In genomic region chrX:101108293-101108692, GRCh38 we compare ENCODE assay signal across 30 cellular contexts. TPM values are rescaled to one million over a fixed set of nuclear protein-coding genes. Genes with fewer than 3 reads are reported as not detected.
DNase-seq lines count a peak whose midpoint lies in the region; ATAC-seq, FAIRE-seq and TF ChIP-seq lines count a peak whose summit lies in the region.
"Had no signal": no experiment of that assay in that cellular context is flagged by ENCODE, and none has a peak within 500 bp of the region (broad histone marks: within the 10 kb centered on the region; RNA-seq: fewer than 3 reads in every experiment).

No MANE protein-coding gene starts in this region.

- POLR2A ChIA-PET in AG04449 (lab: Yijun Ruan, JAX), result no interaction called here

- H3K9me3 ChIP-seq in GM23248 (ENCODE audit: low read depth) (no peaks in the 10 kb centered on the region), astrocyte (ENCODE audit: insufficient read depth, low read depth, low read length) (no peaks in the 10 kb centered on the region)
- H3K9me3 ChIP-seq: neutrophil, prostate gland, sigmoid colon had no signal

- no peaks in the 10 kb centered on the region for H3K36me3 Mint-ChIP-seq in astrocyte (ENCODE audit: low read depth, unreplicated experiment)

- H3K4me1 Mint-ChIP-seq in astrocyte (ENCODE audit: low read depth, unreplicated experiment), result no peaks in the 10 kb centered on the region
- H3K4me1 Mint-ChIP-seq: stimulated activated naive CD8-positive, alpha-beta T cell treated with anti-CD3 and anti-CD28 coated beads, Interleukin-15, amount 100 ng/mL, for 72 hours had no signal

- H3K9me2 ChIP-seq in GM23248 (ENCODE audit: insufficient read depth), result no peaks in the 10 kb centered on the region

- H3K4me3 ChIP-seq in AG04449 (ENCODE audit: low read depth, low read length), result no peak overlapping the region
- H3K4me3 ChIP-seq in GM23248, result no peak overlapping the region
- H3K4me3 ChIP-seq in astrocyte (ENCODE audit: insufficient read depth, low read depth, low read length), result no peak overlapping the region
- no peak overlapping the region for H3K4me3 ChIP-seq in fibroblast of the aortic adventitia (ENCODE audit: low read depth, low read length)
- H3K4me3 ChIP-seq: hepatocyte, prostate gland, sigmoid colon had no signal

- no peak overlapping the region for H3K4me3 Mint-ChIP-seq in astrocyte (ENCODE audit: unreplicated experiment)
- H3K4me3 Mint-ChIP-seq: activated T-cell treated with anti-CD3 and anti-CD28 coated beads, Interleukin-2, amount 50 U/mL, for 72 hours; stimulated activated naive CD8-positive, alpha-beta T cell treated with anti-CD3 and anti-CD28 coated beads, Interleukin-15, amount 100 ng/mL, for 72 hours had no signal

- no peak overlapping the region for H3K27ac Mint-ChIP-seq in astrocyte (ENCODE audit: unreplicated experiment)
- H3K27ac Mint-ChIP-seq: activated T-cell treated with anti-CD3 and anti-CD28 coated beads, Interleukin-2, amount 50 U/mL, for 72 hours; stimulated activated naive CD8-positive, alpha-beta T cell treated with anti-CD3 and anti-CD28 coated beads, Interleukin-15, amount 100 ng/mL, for 72 hours had no signal

- H4K20me1 ChIP-seq in GM23248 (ENCODE audit: insufficient read depth) (no peaks in the 10 kb centered on the region), astrocyte (ENCODE audit: insufficient read depth, low read length) (no peaks in the 10 kb centered on the region)

- FAIRE-seq in astrocyte (lab: Jason Lieb, UNC), result peak; percentile 37
- FAIRE-seq: A204.1, endometrium, frontal cortex, RCC 7860 had no signal

- H3K36me3 ChIP-seq in GM23248 (ENCODE audit: low read depth), result no peaks in the 10 kb centered on the region
- H3K36me3 ChIP-seq in astrocyte (ENCODE audit: insufficient read depth, low read length), result peaks cover 5% of the 10 kb centered on the region
- H3K36me3 ChIP-seq: neutrophil, prostate gland, sigmoid colon had no signal

- ATAC-seq in HG02610 (IDR thresholded peaks at IDR 0.05; ENCODE audit: unreplicated experiment), result no peak
- ATAC-seq: activated T-cell treated with anti-CD3 and anti-CD28 coated beads, Interleukin-2, amount 50 U/mL, for 72 hours; stimulated activated naive CD8-positive, alpha-beta T cell treated with anti-CD3 and anti-CD28 coated beads, Interleukin-15, amount 100 ng/mL, for 72 hours had no signal

- H2AFZ ChIP-seq in GM23248 (no peak overlapping the region), astrocyte (ENCODE audit: low read depth, low read length) (no peak overlapping the region)
- H2AFZ ChIP-seq: hepatocyte had no signal

- no peaks in the 10 kb centered on the region for H3K27me3 ChIP-seq in GM23248 (replicated peaks; ENCODE audit: insufficient read depth)
- H3K27me3 ChIP-seq in astrocyte (ENCODE audit: insufficient read depth, low read length), result no peaks in the 10 kb centered on the region
- H3K27me3 ChIP-seq: hepatocyte, neutrophil, sigmoid colon had no signal

- DNase-seq in AG04449 (ENCODE audit: low read depth, low spot score), result peak; percentile 14
- DNase-seq in GM23248, result peak; percentile 71
- DNase-seq in astrocyte (ENCODE audit: low read depth), result peak; percentile 16
- DNase-seq in fibroblast of the aortic adventitia (ENCODE audit: low read depth), result peak; percentile 34
- DNase-seq in RPMI8226, result no peak
- DNase-seq in activated CD4-positive, CD25-positive, alpha-beta regulatory T cell (lab: John Stamatoyannopoulos, UW), result no peak
- DNase-seq in amniotic stem cell (lab: John Stamatoyannopoulos, UW), result no peak
- DNase-seq: activated CD4-positive, alpha-beta T cell treated with anti-CD3 and anti-CD28 coated beads for 48 hours; activated naive CD4-positive, alpha-beta T cell treated with Interleukin-2 at 50 U/mL for 16 hours; activated T-cell treated with anti-CD3 and anti-CD28 coated beads, Interleukin-2, amount 50 U/mL, for 72 hours; amygdala; C1 segment of cervical spinal cord; Calu3; dermis blood vessel endothelial cell; DND-41; KG1; NCI-H1694; NCI-H2171 treated with DMSO at 0.1 percent for 48 hours; NCI-H524; sigmoid colon; stimulated activated naive CD8-positive, alpha-beta T cell treated with anti-CD3 and anti-CD28 coated beads, Interleukin-15, amount 100 ng/mL, for 72 hours had no signal

- no peak overlapping the region for H3K9ac ChIP-seq in GM23248
- H3K9ac ChIP-seq in astrocyte (ENCODE audit: low read length), result no peak overlapping the region

- no peaks in the 10 kb centered on the region for H3K79me2 ChIP-seq in GM23248 (ENCODE audit: insufficient read depth)
- H3K79me2 ChIP-seq in astrocyte (ENCODE audit: insufficient read depth, low read length), result no peaks in the 10 kb centered on the region
- H3K79me2 ChIP-seq: hepatocyte had no signal

- CTCF ChIA-PET in AG04449 (lab: Yijun Ruan, JAX), result no interaction called here

- H3K9me3 Mint-ChIP-seq in astrocyte (ENCODE audit: unreplicated experiment), result no peaks in the 10 kb centered on the region
- H3K9me3 Mint-ChIP-seq: activated T-cell treated with anti-CD3 and anti-CD28 coated beads, Interleukin-2, amount 50 U/mL, for 72 hours; stimulated activated naive CD8-positive, alpha-beta T cell treated with anti-CD3 and anti-CD28 coated beads, Interleukin-15, amount 100 ng/mL, for 72 hours had no signal

- H3K4me1 ChIP-seq in GM23248 (ENCODE audit: insufficient read depth) (peaks cover 7% of the 10 kb centered on the region; the same call in 1 of the 2 replicates), astrocyte (ENCODE audit: insufficient read depth, low read length) (no peaks in the 10 kb centered on the region)
- H3K4me1 ChIP-seq: prostate gland, sigmoid colon had no signal

- H3F3A ChIP-seq in GM23248 (ENCODE audit: insufficient read depth), result no peaks in the 10 kb centered on the region

- in situ Hi-C loops in GM23248 (cut with MboI), result no loop called here

- H3K4me2 ChIP-seq in GM23248 (ENCODE audit: unreplicated experiment) (no peak overlapping the region), astrocyte (ENCODE audit: low read length) (no peak overlapping the region)
- H3K4me2 ChIP-seq: hepatocyte had no signal

- no peak overlapping the region for H3K27ac ChIP-seq in GM23248
- no peak overlapping the region for H3K27ac ChIP-seq in astrocyte (ENCODE audit: low read depth, low read length)
- H3K27ac ChIP-seq: hepatocyte, neutrophil, prostate gland, sigmoid colon had no signal

- no peaks in the 10 kb centered on the region for H3K27me3 Mint-ChIP-seq in astrocyte (ENCODE audit: low read depth, unreplicated experiment)
- H3K27me3 Mint-ChIP-seq: stimulated activated naive CD8-positive, alpha-beta T cell treated with anti-CD3 and anti-CD28 coated beads, Interleukin-15, amount 100 ng/mL, for 72 hours had no signal

- WGBS in GM23248 (ENCODE audit: low coverage in 1 of 2, low lambda C conversion rate in 2 of 2, missing lambda C conversion rate in 2 of 2), 2 experiments, result 20 to 37% methylated on average over 3 to 4 of the region's 4 CpGs

- TF ChIP-seq CTCF in AG04449 (IDR thresholded peaks at IDR 0.05; ENCODE audit: insufficient read depth, low read length, missing control alignments) (no peak), astrocyte (IDR thresholded peaks at IDR 0.05; ENCODE audit: insufficient read depth, low read depth, low read length) (no peak), fibroblast of the aortic adventitia (IDR thresholded peaks at IDR 0.05; ENCODE audit: insufficient read depth, low read length) (no peak)

RNA-seq across cellular contexts. Expression of gene CENPI, which starts 10.3 kb away (rescaled TPM):
- total RNA-seq in GM23248 (2014; rRNA removed; shearing (Covaris generic)), result 9.6 and 11.8 TPM in 2 replicates
- 2.5 and 2.6 TPM in 2 replicates for polyA plus RNA-seq in GM23248 (2016; fragmentation: Nextera tagmentation; extraction: Ambion mirVana)
- total RNA-seq in astrocyte (3.1 and 5.0 TPM in 2 replicates), fibroblast of the aortic adventitia (ENCODE audit: low replicate concordance) (4.3 and 23.4 TPM in 2 replicates)

RNA-seq across cellular contexts. Expression of gene TMEM35A, which starts 29.6 kb away (rescaled TPM):
- total RNA-seq in GM23248 (2014; rRNA removed; shearing (Covaris generic)), result 0.32 and 0.76 TPM in 2 replicates
- 0.37 and 0.56 TPM in 2 replicates for polyA plus RNA-seq in GM23248 (2016; fragmentation: Nextera tagmentation; extraction: Ambion mirVana)
- total RNA-seq in astrocyte (0.77 and 0.89 TPM in 2 replicates), fibroblast of the aortic adventitia (ENCODE audit: low replicate concordance) (2.5 and 14.4 TPM in 2 replicates)
- total RNA-seq: Calu3; T-helper 1 cell treated with Interleukin-12 subunit alpha and Interleukin-12 subunit beta and Interleukin-4 antibody, amounts not matched to agents 30 ng/mL and 1 ng/mL, for 36 hours had no signal

RNA-seq across cellular contexts. Expression of gene TRMT2B, which starts 56.4 kb away (rescaled TPM):
- total RNA-seq in GM23248 (2014; rRNA removed; shearing (Covaris generic)), result 12.9 and 16.9 TPM in 2 replicates
- polyA plus RNA-seq in GM23248 (2016; fragmentation: Nextera tagmentation; extraction: Ambion mirVana), result 8.3 and 8.5 TPM in 2 replicates
- total RNA-seq in astrocyte, result 7.2 and 8.3 TPM in 2 replicates
- total RNA-seq in fibroblast of the aortic adventitia (ENCODE audit: low replicate concordance), result 13.6 and 18.3 TPM in 2 replicates

Comparison
In these comparisons a context has a peak if more than half of its experiments do, and no peak if none do; other contexts are left out.
1. DNase-seq: peak in AG04449 (single experiment), GM23248 (single experiment), astrocyte (single experiment) and fibroblast of the aortic adventitia (single experiment); none in RPMI8226 (single experiment), activated CD4-positive, CD25-positive, alpha-beta regulatory T cell (0 of 4) and amniotic stem cell (single experiment).